ENCODE assay signal across 1 cellular context in the genomic region with DNA sequence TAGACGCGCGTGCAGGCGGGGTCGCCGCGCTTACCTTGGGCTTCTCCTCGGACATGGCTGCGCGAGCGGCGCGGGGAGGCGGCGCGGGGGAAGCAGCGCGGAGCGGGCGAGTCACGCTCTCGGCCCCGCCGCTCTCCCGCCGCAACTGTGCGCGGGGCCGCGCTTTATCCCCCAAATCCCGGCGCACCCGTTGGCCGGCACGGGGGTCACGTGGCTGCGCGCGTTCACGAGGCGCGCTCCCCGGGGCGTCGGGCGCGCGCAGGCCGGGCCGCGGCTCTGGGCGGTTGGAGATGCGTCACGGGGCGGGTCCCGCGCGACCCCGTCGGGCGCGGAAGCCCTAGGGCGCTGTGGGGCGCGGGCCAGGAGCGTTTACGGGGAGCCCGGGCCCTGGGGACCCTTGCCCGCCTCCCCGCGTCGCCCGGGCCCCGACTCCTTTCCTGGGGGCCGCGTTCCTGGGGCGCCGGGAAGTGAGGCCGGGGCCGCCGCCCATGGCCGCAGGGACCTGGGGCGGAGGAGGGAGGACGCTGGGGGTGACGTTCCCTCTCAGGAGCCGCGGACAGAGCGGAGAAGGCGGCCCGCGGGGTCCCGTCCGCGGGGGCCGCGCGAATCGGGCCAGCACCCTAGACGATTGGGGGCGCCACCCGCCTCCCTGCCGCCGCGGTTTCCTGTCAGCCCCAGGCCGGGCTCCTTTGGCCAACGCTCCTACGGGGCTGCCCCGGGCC.
TF ChIP-seq lines count a peak whose summit lies in the region.

A gene (minus strand): TSS at position 149 of the 722 bp plus-strand sequence. CDS start 94 bp downstream, at position 55.

TF ChIP-seq in HepG2, 621 proteins besides CTCF, POLR2A, EP300 and RAD21 (continued from another document and continues in another):
- TF ChIP-seq MYC (CRISPR knock-in tag; IDR thresholded peaks at IDR 0.05; ENCODE audit: borderline replicate concordance) (0 out of 2 replicates have a peak, but pooled peaks have one; percentile 22), ZNF292 (CRISPR knock-in tag; IDR thresholded peaks at IDR 0.05; ENCODE audit: borderline replicate concordance, low read depth) (no peak), ATF1 (CRISPR knock-in tag; IDR thresholded peaks at IDR 0.05) (no peak), ZNF788 (CRISPR knock-in tag; IDR thresholded peaks at IDR 0.05; ENCODE audit: borderline replicate concordance) (0 out of 2 replicates have a peak, but pooled peaks have one; percentile 22), CREB1 (IDR thresholded peaks at IDR 0.05) (peak; percentile 6; the same call in 1 of the 2 replicates), CREB1 (CRISPR knock-in tag; IDR thresholded peaks at IDR 0.05) (no peak), TCF12 (IDR thresholded peaks at IDR 0.05) (no peak), TCF12 (CRISPR knock-in tag; IDR thresholded peaks at IDR 0.05) (0 out of 2 replicates have a peak, but pooled peaks have one; percentile 22), ZNF709 (CRISPR knock-in tag; IDR thresholded peaks at IDR 0.05) (peak; percentile 56; the same call in 1 of the 2 replicates), ZNF614 (CRISPR knock-in tag; IDR thresholded peaks at IDR 0.05; ENCODE audit: borderline replicate concordance) (no peak), BHLHE40 (IDR thresholded peaks at IDR 0.05; ENCODE audit: low read length) (peak; percentile 58; the same call in 1 of the 2 replicates), THAP11 (CRISPR knock-in tag; IDR thresholded peaks at IDR 0.05) (peak; percentile 15; the same call in 1 of the 2 replicates), KLF16 (CRISPR knock-in tag; IDR thresholded peaks at IDR 0.05) (peak in 1 of 2 experiments; percentile 22; a peak in 1 of 4 replicates), NR1H2 (CRISPR knock-in tag; IDR thresholded peaks at IDR 0.05; ENCODE audit: borderline replicate concordance, low read depth) (no peak), ATF7-NPFF (CRISPR knock-in tag; IDR thresholded peaks at IDR 0.05; ENCODE audit: low read depth) (peak; percentile 14; the same call in 1 of the 2 replicates), TSC22D2 (CRISPR knock-in tag; IDR thresholded peaks at IDR 0.05; ENCODE audit: borderline replicate concordance) (no peak), ZSCAN25 (CRISPR knock-in tag; IDR thresholded peaks at IDR 0.05) (0 out of 2 replicates have a peak, but pooled peaks have one; percentile 3), ZNF138 (CRISPR knock-in tag; IDR thresholded peaks at IDR 0.05; ENCODE audit: low read depth) (peak; percentile 35; the same call in 1 of the 2 replicates), HDAC1 (CRISPR knock-in tag; IDR thresholded peaks at IDR 0.05) (0 out of 2 replicates have a peak, but pooled peaks have one; percentile 30), AGO2 (optimal IDR thresholded peaks at IDR 0.05; ENCODE audit: low read depth, low read length) (peak; percentile 65), YEATS4 (CRISPR knock-in tag; IDR thresholded peaks at IDR 0.05; ENCODE audit: borderline replicate concordance) (peak; percentile 35; the same call in 1 of the 2 replicates), ZFY (CRISPR knock-in tag; IDR thresholded peaks at IDR 0.05) (peak; percentile 76), SIN3B (IDR thresholded peaks at IDR 0.05; ENCODE audit: low read length) (no peak), SP1 (IDR thresholded peaks at IDR 0.05) (no peak), SP1 (CRISPR knock-in tag; IDR thresholded peaks at IDR 0.05) (0 out of 2 replicates have a peak, but pooled peaks have one; percentile 40), ZNF382 (CRISPR knock-in tag; IDR thresholded peaks at IDR 0.05; ENCODE audit: borderline replicate concordance) (no peak), PAX8 (CRISPR knock-in tag; IDR thresholded peaks at IDR 0.05; ENCODE audit: borderline replicate concordance) (peak; percentile 68; the same call in 1 of the 2 replicates), BORCS8-MEF2B (CRISPR knock-in tag; IDR thresholded peaks at IDR 0.05) (0 out of 2 replicates have a peak, but pooled peaks have one; percentile 9), POLR2G (IDR thresholded peaks at IDR 0.05; ENCODE audit: low read depth, low read length) (peak; percentile 66), DMAP1 (CRISPR knock-in tag; IDR thresholded peaks at IDR 0.05) (peak; percentile 37; the same call in 1 of the 2 replicates)
- TF ChIP-seq, protein P1, sequence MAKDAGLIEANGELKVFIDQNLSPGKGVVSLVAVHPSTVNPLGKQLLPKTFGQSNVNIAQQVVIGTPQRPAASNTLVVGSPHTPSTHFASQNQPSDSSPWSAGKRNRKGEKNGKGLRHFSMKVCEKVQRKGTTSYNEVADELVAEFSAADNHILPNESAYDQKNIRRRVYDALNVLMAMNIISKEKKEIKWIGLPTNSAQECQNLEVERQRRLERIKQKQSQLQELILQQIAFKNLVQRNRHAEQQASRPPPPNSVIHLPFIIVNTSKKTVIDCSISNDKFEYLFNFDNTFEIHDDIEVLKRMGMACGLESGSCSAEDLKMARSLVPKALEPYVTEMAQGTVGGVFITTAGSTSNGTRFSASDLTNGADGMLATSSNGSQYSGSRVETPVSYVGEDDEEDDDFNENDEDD (CRISPR knock-in tag; IDR thresholded peaks at IDR 0.05; ENCODE audit: borderline replicate concordance): 0 out of 2 replicates have a peak, but pooled peaks have one; percentile 12
- TF ChIP-seq, protein P2, sequence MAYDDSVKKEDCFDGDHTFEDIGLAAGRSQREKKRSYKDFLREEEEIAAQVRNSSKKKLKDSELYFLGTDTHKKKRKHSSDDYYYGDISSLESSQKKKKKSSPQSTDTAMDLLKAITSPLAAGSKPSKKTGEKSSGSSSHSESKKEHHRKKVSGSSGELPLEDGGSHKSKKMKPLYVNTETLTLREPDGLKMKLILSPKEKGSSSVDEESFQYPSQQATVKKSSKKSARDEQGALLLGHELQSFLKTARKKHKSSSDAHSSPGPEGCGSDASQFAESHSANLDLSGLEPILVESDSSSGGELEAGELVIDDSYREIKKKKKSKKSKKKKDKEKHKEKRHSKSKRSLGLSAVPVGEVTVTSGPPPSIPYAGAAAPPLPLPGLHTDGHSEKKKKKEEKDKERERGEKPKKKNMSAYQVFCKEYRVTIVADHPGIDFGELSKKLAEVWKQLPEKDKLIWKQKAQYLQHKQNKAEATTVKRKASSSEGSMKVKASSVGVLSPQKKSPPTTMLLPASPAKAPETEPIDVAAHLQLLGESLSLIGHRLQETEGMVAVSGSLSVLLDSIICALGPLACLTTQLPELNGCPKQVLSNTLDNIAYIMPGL (CRISPR knock-in tag; IDR thresholded peaks at IDR 0.05; ENCODE audit: borderline replicate concordance in 1 of 2, low read depth in 1 of 2): peak in 1 of 2 experiments; percentile 71; a peak in 2 of 4 replicates
- TF ChIP-seq, protein P3, sequence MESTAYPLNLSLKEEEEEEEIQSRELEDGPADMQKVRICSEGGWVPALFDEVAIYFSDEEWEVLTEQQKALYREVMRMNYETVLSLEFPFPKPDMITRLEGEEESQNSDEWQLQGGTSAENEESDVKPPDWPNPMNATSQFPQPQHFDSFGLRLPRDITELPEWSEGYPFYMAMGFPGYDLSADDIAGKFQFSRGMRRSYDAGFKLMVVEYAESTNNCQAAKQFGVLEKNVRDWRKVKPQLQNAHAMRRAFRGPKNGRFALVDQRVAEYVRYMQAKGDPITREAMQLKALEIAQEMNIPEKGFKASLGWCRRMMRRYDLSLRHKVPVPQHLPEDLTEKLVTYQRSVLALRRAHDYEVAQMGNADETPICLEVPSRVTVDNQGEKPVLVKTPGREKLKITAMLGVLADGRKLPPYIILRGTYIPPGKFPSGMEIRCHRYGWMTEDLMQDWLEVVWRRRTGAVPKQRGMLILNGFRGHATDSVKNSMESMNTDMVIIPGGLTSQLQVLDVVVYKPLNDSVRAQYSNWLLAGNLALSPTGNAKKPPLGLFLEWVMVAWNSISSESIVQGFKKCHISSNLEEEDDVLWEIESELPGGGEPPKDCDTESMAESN (CRISPR knock-in tag; conservative IDR thresholded peaks at IDR 0.05): peak; percentile 49; the same call in 1 of the 2 replicates
- TF ChIP-seq, protein P4, sequence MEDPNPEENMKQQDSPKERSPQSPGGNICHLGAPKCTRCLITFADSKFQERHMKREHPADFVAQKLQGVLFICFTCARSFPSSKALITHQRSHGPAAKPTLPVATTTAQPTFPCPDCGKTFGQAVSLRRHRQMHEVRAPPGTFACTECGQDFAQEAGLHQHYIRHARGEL (CRISPR knock-in tag; IDR thresholded peaks at IDR 0.05): no peak
- TF ChIP-seq, protein P5, sequence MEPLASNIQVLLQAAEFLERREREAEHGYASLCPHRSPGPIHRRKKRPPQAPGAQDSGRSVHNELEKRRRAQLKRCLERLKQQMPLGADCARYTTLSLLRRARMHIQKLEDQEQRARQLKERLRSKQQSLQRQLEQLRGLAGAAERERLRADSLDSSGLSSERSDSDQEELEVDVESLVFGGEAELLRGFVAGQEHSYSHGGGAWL (CRISPR knock-in tag; IDR thresholded peaks at IDR 0.05): 0 out of 2 replicates have a peak, but pooled peaks have one; percentile 21
- TF ChIP-seq, protein P6, sequence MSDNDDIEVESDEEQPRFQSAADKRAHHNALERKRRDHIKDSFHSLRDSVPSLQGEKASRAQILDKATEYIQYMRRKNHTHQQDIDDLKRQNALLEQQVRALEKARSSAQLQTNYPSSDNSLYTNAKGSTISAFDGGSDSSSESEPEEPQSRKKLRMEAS (IDR thresholded peaks at IDR 0.05): 0 out of 2 replicates have a peak, but pooled peaks have one; percentile 17
- TF ChIP-seq, protein P7, sequence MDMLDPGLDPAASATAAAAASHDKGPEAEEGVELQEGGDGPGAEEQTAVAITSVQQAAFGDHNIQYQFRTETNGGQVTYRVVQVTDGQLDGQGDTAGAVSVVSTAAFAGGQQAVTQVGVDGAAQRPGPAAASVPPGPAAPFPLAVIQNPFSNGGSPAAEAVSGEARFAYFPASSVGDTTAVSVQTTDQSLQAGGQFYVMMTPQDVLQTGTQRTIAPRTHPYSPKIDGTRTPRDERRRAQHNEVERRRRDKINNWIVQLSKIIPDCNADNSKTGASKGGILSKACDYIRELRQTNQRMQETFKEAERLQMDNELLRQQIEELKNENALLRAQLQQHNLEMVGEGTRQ (IDR thresholded peaks at IDR 0.05; ENCODE audit: low read depth, low read length): peak; percentile 80
- TF ChIP-seq, protein P7 (CRISPR knock-in tag; IDR thresholded peaks at IDR 0.05; ENCODE audit: borderline replicate concordance): no peak; the same call in 1 of the 2 replicates
- TF ChIP-seq, protein P8, sequence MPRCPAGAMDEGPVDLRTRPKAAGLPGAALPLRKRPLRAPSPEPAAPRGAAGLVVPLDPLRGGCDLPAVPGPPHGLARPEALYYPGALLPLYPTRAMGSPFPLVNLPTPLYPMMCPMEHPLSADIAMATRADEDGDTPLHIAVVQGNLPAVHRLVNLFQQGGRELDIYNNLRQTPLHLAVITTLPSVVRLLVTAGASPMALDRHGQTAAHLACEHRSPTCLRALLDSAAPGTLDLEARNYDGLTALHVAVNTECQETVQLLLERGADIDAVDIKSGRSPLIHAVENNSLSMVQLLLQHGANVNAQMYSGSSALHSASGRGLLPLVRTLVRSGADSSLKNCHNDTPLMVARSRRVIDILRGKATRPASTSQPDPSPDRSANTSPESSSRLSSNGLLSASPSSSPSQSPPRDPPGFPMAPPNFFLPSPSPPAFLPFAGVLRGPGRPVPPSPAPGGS (CRISPR knock-in tag; IDR thresholded peaks at IDR 0.05): peak; percentile 20; the same call in 1 of the 2 replicates
- TF ChIP-seq, protein P9, sequence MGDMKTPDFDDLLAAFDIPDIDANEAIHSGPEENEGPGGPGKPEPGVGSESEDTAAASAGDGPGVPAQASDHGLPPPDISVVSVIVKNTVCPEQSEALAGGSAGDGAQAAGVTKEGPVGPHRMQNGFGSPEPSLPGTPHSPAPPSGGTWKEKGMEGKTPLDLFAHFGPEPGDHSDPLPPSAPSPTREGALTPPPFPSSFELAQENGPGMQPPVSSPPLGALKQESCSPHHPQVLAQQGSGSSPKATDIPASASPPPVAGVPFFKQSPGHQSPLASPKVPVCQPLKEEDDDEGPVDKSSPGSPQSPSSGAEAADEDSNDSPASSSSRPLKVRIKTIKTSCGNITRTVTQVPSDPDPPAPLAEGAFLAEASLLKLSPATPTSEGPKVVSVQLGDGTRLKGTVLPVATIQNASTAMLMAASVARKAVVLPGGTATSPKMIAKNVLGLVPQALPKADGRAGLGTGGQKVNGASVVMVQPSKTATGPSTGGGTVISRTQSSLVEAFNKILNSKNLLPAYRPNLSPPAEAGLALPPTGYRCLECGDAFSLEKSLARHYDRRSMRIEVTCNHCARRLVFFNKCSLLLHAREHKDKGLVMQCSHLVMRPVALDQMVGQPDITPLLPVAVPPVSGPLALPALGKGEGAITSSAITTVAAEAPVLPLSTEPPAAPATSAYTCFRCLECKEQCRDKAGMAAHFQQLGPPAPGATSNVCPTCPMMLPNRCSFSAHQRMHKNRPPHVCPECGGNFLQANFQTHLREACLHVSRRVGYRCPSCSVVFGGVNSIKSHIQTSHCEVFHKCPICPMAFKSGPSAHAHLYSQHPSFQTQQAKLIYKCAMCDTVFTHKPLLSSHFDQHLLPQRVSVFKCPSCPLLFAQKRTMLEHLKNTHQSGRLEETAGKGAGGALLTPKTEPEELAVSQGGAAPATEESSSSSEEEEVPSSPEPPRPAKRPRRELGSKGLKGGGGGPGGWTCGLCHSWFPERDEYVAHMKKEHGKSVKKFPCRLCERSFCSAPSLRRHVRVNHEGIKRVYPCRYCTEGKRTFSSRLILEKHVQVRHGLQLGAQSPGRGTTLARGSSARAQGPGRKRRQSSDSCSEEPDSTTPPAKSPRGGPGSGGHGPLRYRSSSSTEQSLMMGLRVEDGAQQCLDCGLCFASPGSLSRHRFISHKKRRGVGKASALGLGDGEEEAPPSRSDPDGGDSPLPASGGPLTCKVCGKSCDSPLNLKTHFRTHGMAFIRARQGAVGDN (CRISPR knock-in tag; IDR thresholded peaks at IDR 0.05): peak; percentile 56
- TF ChIP-seq, protein P10, sequence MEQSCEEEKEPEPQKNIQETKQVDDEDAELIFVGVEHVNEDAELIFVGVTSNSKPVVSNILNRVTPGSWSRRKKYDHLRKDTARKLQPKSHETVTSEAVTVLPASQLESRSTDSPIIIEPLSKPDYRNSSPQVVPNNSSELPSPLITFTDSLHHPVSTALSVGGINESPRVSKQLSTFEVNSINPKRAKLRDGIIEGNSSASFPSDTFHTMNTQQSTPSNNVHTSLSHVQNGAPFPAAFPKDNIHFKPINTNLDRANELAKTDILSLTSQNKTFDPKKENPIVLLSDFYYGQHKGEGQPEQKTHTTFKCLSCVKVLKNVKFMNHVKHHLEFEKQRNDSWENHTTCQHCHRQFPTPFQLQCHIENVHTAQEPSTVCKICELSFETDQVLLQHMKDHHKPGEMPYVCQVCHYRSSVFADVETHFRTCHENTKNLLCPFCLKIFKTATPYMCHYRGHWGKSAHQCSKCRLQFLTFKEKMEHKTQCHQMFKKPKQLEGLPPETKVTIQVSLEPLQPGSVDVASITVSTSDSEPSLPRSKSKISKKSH (CRISPR knock-in tag; IDR thresholded peaks at IDR 0.05; ENCODE audit: borderline replicate concordance): 0 out of 2 replicates have a peak, but pooled peaks have one; percentile 30
